In the genomic region with DNA sequence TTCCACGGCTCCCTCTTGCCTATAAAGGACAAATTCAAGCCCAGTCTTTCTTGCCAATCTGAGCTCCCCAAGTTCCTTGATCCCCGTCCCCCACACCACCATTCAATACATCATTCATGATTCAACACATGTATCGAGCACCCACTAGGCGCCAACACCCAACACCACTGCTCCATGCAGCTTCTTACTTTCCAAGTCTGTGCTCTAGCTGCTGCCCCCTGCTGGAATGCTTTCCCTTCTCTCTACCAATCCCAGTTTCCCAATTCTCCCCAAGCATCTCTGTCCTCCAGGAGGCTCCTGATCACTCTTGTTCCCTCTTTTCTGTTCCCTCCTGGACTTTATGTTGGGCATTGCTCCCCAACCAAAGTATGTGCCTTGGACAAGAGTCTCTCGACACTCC, we compare ENCODE assay signal across 8 cellular contexts.
A peak's percentile ranks its signal among the peaks of the same experiment; 100 is the strongest.
DNase-seq lines count a peak whose midpoint lies in the region; ATAC-seq and TF ChIP-seq lines count a peak whose summit lies in the region.

No MANE protein-coding gene starts in this region.

- H3K27me3 ChIP-seq in Peyer's patch, result no peaks in the 10 kb centered on the region
- H3K27me3 ChIP-seq in suprapubic skin, result no peaks in the 10 kb centered on the region

- H3K4me3 Mint-ChIP-seq in glutamatergic neuron (ENCODE audit: unreplicated experiment), result no peak overlapping the region

- peak overlapping the region; percentile 69 for H3K27ac Mint-ChIP-seq in glutamatergic neuron (ENCODE audit: unreplicated experiment)

- H3K36me3 ChIP-seq in Peyer's patch (no peaks in the 10 kb centered on the region), suprapubic skin (no peaks in the 10 kb centered on the region)

- H3K4me3 ChIP-seq in Peyer's patch (no peak overlapping the region), suprapubic skin (no peak overlapping the region)

- peaks cover 7% of the 10 kb centered on the region for H3K4me1 Mint-ChIP-seq in glutamatergic neuron (ENCODE audit: low read depth, unreplicated experiment)

- TF ChIP-seq POLR2A in Peyer's patch (IDR thresholded peaks at IDR 0.05) (no peak), suprapubic skin (IDR thresholded peaks at IDR 0.05) (no peak)

- H3K27ac ChIP-seq in Peyer's patch, result no peak overlapping the region
- no peak overlapping the region for H3K27ac ChIP-seq in suprapubic skin

- 87% methylated on average over 5 of the region's 5 CpGs for WGBS in suprapubic skin

- H3K4me1 ChIP-seq in Peyer's patch (peaks cover 0 to 36% (median 0%) of the 10 kb centered on the region in 4 donors), suprapubic skin (peaks cover 66% of the 10 kb centered on the region)

- TF ChIP-seq CTCF in Peyer's patch (IDR thresholded peaks at IDR 0.05) (peak in 4 of 6 experiments; percentile 12 to 47 (median 38)), glutamatergic neuron (IDR thresholded peaks at IDR 0.05; ENCODE audit: partially characterized antibody, unreplicated experiment) (peak; percentile 49), suprapubic skin (IDR thresholded peaks at IDR 0.05) (peak in 1 of 2 donors; percentile 20)

- peaks cover 6% of the 10 kb centered on the region for H3K27me3 Mint-ChIP-seq in glutamatergic neuron (ENCODE audit: unreplicated experiment)

- peaks cover 3% of the 10 kb centered on the region for H3K9me3 Mint-ChIP-seq in glutamatergic neuron (ENCODE audit: unreplicated experiment)

- no peaks in the 10 kb centered on the region for H3K9me3 ChIP-seq in Peyer's patch
- H3K9me3 ChIP-seq in suprapubic skin, result no peaks in the 10 kb centered on the region

- no peak for TF ChIP-seq EP300 in suprapubic skin (IDR thresholded peaks at IDR 0.05)

- DNase-seq in 8988T (peak; percentile 86), EL (peak; percentile 43), Peyer's patch (peak in 2 of 3 donors; percentile 54 to 62), glutamatergic neuron (no peak), NCI-H446 (lab: John Stamatoyannopoulos, UW) (no peak), suprapubic skin (ENCODE audit: low spot score in 2 of 2) (no peak)

- H3K36me3 Mint-ChIP-seq in glutamatergic neuron (ENCODE audit: unreplicated experiment), result no peaks in the 10 kb centered on the region

- ATAC-seq in GM19023 (IDR thresholded peaks at IDR 0.05; ENCODE audit: unreplicated experiment) (no peak), HG02642 (IDR thresholded peaks at IDR 0.05; ENCODE audit: poor library complexity, unreplicated experiment) (no peak)

Comparison
In these comparisons a context has a peak if more than half of its experiments do, and no peak if none do; other contexts are left out.
1. DNase-seq: peak in 8988T (single experiment), EL (single experiment) and Peyer's patch (2 of 3); none in glutamatergic neuron (single experiment), NCI-H446 (0 of 2) and suprapubic skin (0 of 2).